In the genomic region with DNA sequence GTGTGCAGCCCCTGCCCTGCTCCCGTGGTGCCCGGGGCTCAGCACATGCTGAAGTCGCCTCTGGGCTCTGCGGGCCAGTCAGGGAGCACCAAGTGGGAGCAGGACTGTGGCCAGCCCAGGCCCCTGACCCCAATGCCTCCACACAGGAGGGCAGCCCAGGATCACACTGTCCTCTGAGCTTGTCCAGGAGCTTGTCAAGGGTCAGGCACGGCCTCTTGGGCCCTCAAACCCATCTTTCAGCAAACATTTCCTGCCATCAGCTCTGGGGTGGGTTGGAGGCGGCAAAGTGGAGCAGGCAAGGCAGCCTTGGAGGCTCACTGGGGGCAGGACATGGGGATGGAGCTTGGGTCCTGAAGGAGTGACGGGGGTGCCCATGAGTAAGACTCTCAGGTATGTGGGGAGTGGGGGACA, we compare ENCODE assay signal across 14 cellular contexts. TPM values are rescaled to one million over a fixed set of nuclear protein-coding genes. Genes with fewer than 3 reads are reported as not detected.
DNase-seq lines count a peak whose midpoint lies in the region; ATAC-seq and TF ChIP-seq lines count a peak whose summit lies in the region.
"Had no signal": no experiment of that assay in that cellular context is flagged by ENCODE, and none has a peak within 500 bp of the region (broad histone marks: within the 10 kb centered on the region; RNA-seq: fewer than 3 reads in every experiment).

No MANE protein-coding gene starts in this region.

- peaks cover 0 to 9% of the 10 kb centered on the region in 2 donors for H3K27me3 Mint-ChIP-seq in CD4-positive, alpha-beta memory T cell

- TF ChIP-seq POLR2A in breast epithelium (IDR thresholded peaks at IDR 0.05), result no peak

- ATAC-seq in GM18873 (IDR thresholded peaks at IDR 0.05; ENCODE audit: low FRiP score, unreplicated experiment), result no peak

- H3K9me3 Mint-ChIP-seq in CD4-positive, alpha-beta memory T cell, result peaks cover 0 to 28% (median 21%) of the 10 kb centered on the region in 8 donors

- H3K4me1 ChIP-seq in CD4-positive, alpha-beta memory T cell (ENCODE audit: insufficient read depth, low read length), result peaks cover 17% of the 10 kb centered on the region
- peaks cover 9 to 17% of the 10 kb centered on the region in 2 donors for H3K4me1 ChIP-seq in breast epithelium
- H3K4me1 ChIP-seq: Caco-2, foreskin keratinocyte had no signal

- no peak overlapping the region for H3K27ac ChIP-seq in CD4-positive, alpha-beta memory T cell (ENCODE audit: low read depth, low read length)
- H3K27ac ChIP-seq in RWPE1 (peak overlapping the region; percentile 92), breast epithelium (peak overlapping the region; percentile 10 to 89)
- H3K27ac ChIP-seq: foreskin keratinocyte had no signal

- no peaks in the 10 kb centered on the region for H3K27me3 ChIP-seq in CD4-positive, alpha-beta memory T cell (ENCODE audit: insufficient read depth, low read length)
- H3K27me3 ChIP-seq in breast epithelium, result no peaks in the 10 kb centered on the region

- peak overlapping the region in 2 of 8 donors; percentile 33 to 42 for H3K4me3 Mint-ChIP-seq in CD4-positive, alpha-beta memory T cell

- no peak for DNase-seq in CD4-positive, alpha-beta memory T cell
- DNase-seq in RWPE1 (ENCODE audit: low spot score) (no peak), breast epithelium (ENCODE audit: low spot score in 2 of 2) (peak in 1 of 2 donors; percentile 17), posterior vena cava (ENCODE audit: low spot score) (peak; percentile 62), NCI-H2227 treated with DMSO at 0.1 percent for 48 hours (lab: John Stamatoyannopoulos, UW) (no peak), NCI-H2081 (lab: John Stamatoyannopoulos, UW) (no peak)
- DNase-seq: activated CD4-positive, alpha-beta T cell treated with anti-CD3 and anti-CD28 coated beads for 4 hours; foreskin keratinocyte; HFFc6; NCI-H1092 treated with DMSO at 0.1 percent for 48 hours; NCI-H226; retina had no signal

- peaks cover 0 to 5% of the 10 kb centered on the region in 2 donors for H3K9me3 ChIP-seq in CD4-positive, alpha-beta memory T cell (ENCODE audit: control insufficient read depth in 1 of 2, low read length in 2 of 2)
- H3K9me3 ChIP-seq in breast epithelium, result peaks cover 5 to 19% of the 10 kb centered on the region in 2 donors

- CTCF ChIA-PET in CD4-positive, alpha-beta memory T cell (lab: Charles Lee; ENCODE audit: partially characterized antibody), result no interaction called here
- CTCF ChIA-PET in RWPE1 (lab: Yijun Ruan, JAX), result no interaction called here

- intact Hi-C loops in CD4-positive, alpha-beta memory T cell (cut with micrococcal nuclease), result no loop called here
- intact Hi-C loops in breast epithelium (cut with DNase I; ENCODE audit: low total_unique reads), result no loop called here
- intact Hi-C loops in posterior vena cava (cut with DNase I), result no loop called here

- H3K27ac Mint-ChIP-seq in CD4-positive, alpha-beta memory T cell, result peak overlapping the region in 4 of 7 donors; percentile 8 to 68 (median 41)

- H3K4me3 ChIP-seq in CD4-positive, alpha-beta memory T cell (ENCODE audit: low read length in 2 of 2), result no peak overlapping the region
- H3K4me3 ChIP-seq in breast epithelium, result peak overlapping the region in 1 of 3 donors; percentile 62

- no peaks in the 10 kb centered on the region for H3K36me3 ChIP-seq in CD4-positive, alpha-beta memory T cell (ENCODE audit: insufficient read depth, low read length)
- no peaks in the 10 kb centered on the region for H3K36me3 ChIP-seq in breast epithelium

- POLR2A ChIA-PET in CD4-positive, alpha-beta memory T cell (lab: Charles Lee; ENCODE audit: partially characterized antibody), result no interaction called here
- POLR2A ChIA-PET in RWPE1 (lab: Yijun Ruan, JAX; ENCODE audit: low non-redundant PET), result no interaction called here

- peaks cover 0 to 6% of the 10 kb centered on the region in 2 donors for H3K36me3 Mint-ChIP-seq in CD4-positive, alpha-beta memory T cell

- TF ChIP-seq CTCF in RWPE1 (conservative IDR thresholded peaks at IDR 0.05; ENCODE audit: low read depth) (no peak), breast epithelium (IDR thresholded peaks at IDR 0.05) (no peak)

- H3K4me1 Mint-ChIP-seq in CD4-positive, alpha-beta memory T cell, result peaks cover 6 to 21% (median 7%) of the 10 kb centered on the region in 4 donors

RNA-seq across cellular contexts. Expression of gene SNED1, which starts 10.3 kb away (rescaled TPM):
- total RNA-seq in CD4-positive, alpha-beta memory T cell, result 10 to 100 TPM; 85.2 to 90.1 TPM
- polyA plus RNA-seq in CD4-positive, alpha-beta memory T cell, result 1 to 10 TPM; 1.6 to 3.2 TPM
- total RNA-seq in breast epithelium (10 to 100 TPM; 27.1 to 46.9 (median 35.2) TPM), posterior vena cava (10 to 100 TPM; 39.7 to 62.7 TPM)
- total RNA-seq: Caco-2, foreskin keratinocyte had no signal
- polyA plus RNA-seq: foreskin keratinocyte had no signal
